Comparison of ENCODE assay signal across 8 cellular contexts in the genomic region with DNA sequence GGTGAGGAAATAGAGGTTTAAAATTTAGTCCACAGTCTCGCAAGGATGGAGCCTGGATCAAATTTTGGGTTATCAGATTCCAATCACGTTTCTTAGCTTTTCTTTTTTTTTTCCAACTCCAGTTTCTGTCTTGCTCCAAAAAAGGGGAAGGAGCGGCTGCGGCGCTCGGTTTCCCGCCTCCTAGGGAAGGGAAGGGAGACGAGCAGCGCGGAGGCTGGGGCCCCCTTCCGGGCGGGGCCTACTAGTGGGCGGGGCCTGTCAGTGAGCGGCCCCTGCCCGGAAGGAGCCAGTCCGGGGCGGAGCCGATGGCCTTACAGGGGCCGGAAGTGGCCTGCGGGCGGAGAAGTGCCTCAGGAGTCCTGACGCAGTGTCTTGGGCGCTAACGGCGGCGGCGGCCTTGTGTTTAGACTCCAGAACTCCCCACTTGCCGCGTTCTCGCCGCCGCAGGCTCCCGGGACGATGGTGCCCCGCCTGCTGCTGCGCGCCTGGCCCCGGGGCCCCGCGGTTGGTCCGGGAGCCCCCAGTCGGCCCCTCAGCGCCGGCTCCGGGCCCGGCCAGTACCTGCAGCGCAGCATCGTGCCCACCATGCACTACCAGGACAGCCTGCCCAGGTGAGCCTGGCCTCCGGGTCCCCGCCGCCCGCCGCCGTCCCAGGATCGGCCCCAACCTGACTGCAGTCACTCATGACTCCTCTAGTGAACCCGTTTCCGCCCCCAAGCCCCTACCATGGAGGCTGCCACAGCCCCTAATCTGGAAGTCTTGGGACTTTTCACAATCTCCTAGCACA. TPM values are rescaled to one million over a fixed set of nuclear protein-coding genes. Genes with fewer than 3 reads are reported as not detected.
DNase-seq lines count a peak whose midpoint lies in the region; ATAC-seq, FAIRE-seq and TF ChIP-seq lines count a peak whose summit lies in the region.

A gene (plus strand): TSS at position 340 of the 787 bp plus-strand sequence. CDS start 120 bp downstream, at position 460.

- H3K9ac ChIP-seq in kidney (ENCODE audit: low read length in 2 of 2): peak within 1 kb of the TSS; percentile 95 to 98

- peaks cover 5 to 9% of the 10 kb centered on the region in 2 donors for H3K36me3 ChIP-seq in kidney (ENCODE audit: control insufficient read depth in 1 of 2, insufficient read depth in 2 of 2, low read length in 2 of 2)

- ATAC-seq in HG03439 (IDR thresholded peaks at IDR 0.05; ENCODE audit: unreplicated experiment): peak; percentile 98

- H3K27ac ChIP-seq in kidney (ENCODE audit: low read depth in 2 of 2, low read length in 2 of 2): peak within 1 kb of the TSS; percentile 88 to 97

- FAIRE-seq in kidney (lab: Jason Lieb, UNC): no peak

- TF ChIP-seq CTCF in kidney (IDR thresholded peaks at IDR 0.05; ENCODE audit: borderline replicate concordance, extremely low read depth, insufficient read depth): peak; percentile 16

- H3K4me3 ChIP-seq in kidney (ENCODE audit: low read length in 2 of 2): peak within 1 kb of the TSS; percentile 94 to 95

- H3K4me1 ChIP-seq in kidney (ENCODE audit: control insufficient read depth in 1 of 2, insufficient read depth in 1 of 2, low read depth in 1 of 2, low read length in 2 of 2): peaks cover 9 to 16% of the 10 kb centered on the region in 2 donors

- intact Hi-C loops in kidney (cut with DNase I): no loop called here

- DNase-seq in Ammon's horn (ENCODE audit: low spot score): peak; percentile 96
- DNase-seq in GM19238 (ENCODE audit: insufficient read length, low spot score): peak; percentile 99
- peak; percentile 84 to 92 for DNase-seq in NCI-H524 (lab: John Stamatoyannopoulos, UW)
- DNase-seq in activated CD4-positive, alpha-beta T cell treated with anti-CD3 and anti-CD28 coated beads for 24 hours (ENCODE audit: low read depth in 2 of 2): peak; percentile 87 to 88
- peak; percentile 99 for DNase-seq in cerebellum (ENCODE audit: low spot score)
- DNase-seq in kidney: peak; percentile 99
- peak; percentile 82 to 87 for DNase-seq in stimulated activated CD4-positive, alpha-beta T cell treated with anti-CD3 and anti-CD28 coated beads, Interleukin-15, amount 100 ng/mL, for 1 hour (ENCODE audit: low read depth in 1 of 2, low spot score in 1 of 2)

- H3K9me3 ChIP-seq in kidney (ENCODE audit: control insufficient read depth in 1 of 2, low read length in 2 of 2): no peaks in the 10 kb centered on the region

RNA-seq across cellular contexts. Expression of the gene that starts here (rescaled TPM):
- total RNA-seq in cerebellum: 5.8 TPM
- total RNA-seq in kidney: 24.2 TPM
- 57.7 TPM for polyA plus RNA-seq in kidney (ENCODE audit: insufficient read depth, low read depth, low replicate concordance)

Comparison
In these comparisons a context has a peak if more than half of its experiments do, and no peak if none do; other contexts are left out.
1. Peak in every context shown above with its lines: DNase-seq, ATAC-seq, H3K4me3 ChIP-seq and H3K27ac ChIP-seq.